In genomic region chr5:91384671-91385430, GRCh38 we compare ENCODE assay signal across 8 cellular contexts. TPM values are rescaled to one million over a fixed set of nuclear protein-coding genes. Genes with fewer than 3 reads are reported as not detected.
A peak's percentile ranks its signal among the peaks of the same experiment; 100 is the strongest.
DNase-seq lines count a peak whose midpoint lies in the region; TF ChIP-seq lines count a peak whose summit lies in the region.

No MANE protein-coding gene starts in this region.

- peak overlapping the region; percentile 85 for H3K4me3 Mint-ChIP-seq in chondrocyte (ENCODE audit: unreplicated experiment)

- H3K27ac ChIP-seq in SJSA1, result no peak overlapping the region
- peak overlapping the region; percentile 99 to 100 for H3K27ac ChIP-seq in liver (ENCODE audit: low read depth in 1 of 2, low read length in 2 of 2)
- H3K27ac ChIP-seq in suprapubic skin, result peak overlapping the region; percentile 99

- TF ChIP-seq RAD21 in liver (IDR thresholded peaks at IDR 0.05), result peak; percentile 100

- peak overlapping the region; percentile 98 for H3K27ac Mint-ChIP-seq in chondrocyte (ENCODE audit: unreplicated experiment)

- peak overlapping the region; percentile 96 to 100 for H3K9ac ChIP-seq in liver (ENCODE audit: low read depth in 1 of 2, low read length in 2 of 2)

- H3K9me3 ChIP-seq in SJSA1 (replicated peaks) (no peaks in the 10 kb centered on the region), liver (ENCODE audit: control insufficient read depth in 4 of 4, low read length in 3 of 4) (no peaks in the 10 kb centered on the region), suprapubic skin (no peaks in the 10 kb centered on the region)

- no peak for TF ChIP-seq EP300 in suprapubic skin (IDR thresholded peaks at IDR 0.05)

- peaks cover 9% of the 10 kb centered on the region for H3K4me1 ChIP-seq in SJSA1 (replicated peaks)
- H3K4me1 ChIP-seq in liver (ENCODE audit: control insufficient read depth in 4 of 4, insufficient read depth in 4 of 4, low read length in 3 of 4), result peaks cover 0 to 3% (median 0%) of the 10 kb centered on the region in 4 donors
- peaks cover 13% of the 10 kb centered on the region for H3K4me1 ChIP-seq in suprapubic skin

- H3K27me3 Mint-ChIP-seq in chondrocyte (ENCODE audit: low read depth), result no peaks in the 10 kb centered on the region

- H3K9me3 Mint-ChIP-seq in chondrocyte (ENCODE audit: low read depth), result no peaks in the 10 kb centered on the region

- H3K4me1 Mint-ChIP-seq in chondrocyte (ENCODE audit: low read depth), result peaks cover 21% of the 10 kb centered on the region

- 7% methylated on average over 6 of the region's 6 CpGs for WGBS in liver
- 11% methylated on average over 6 of the region's 6 CpGs for WGBS in suprapubic skin

- TF ChIP-seq POLR2A in suprapubic skin (IDR thresholded peaks at IDR 0.05), result no peak

- H3K4me3 ChIP-seq in SJSA1 (no peak overlapping the region), liver (ENCODE audit: low read depth in 1 of 3, low read length in 3 of 3) (peak overlapping the region; percentile 72 to 82 (median 80)), suprapubic skin (peak overlapping the region; percentile 80)

- DNase-seq in activated gamma-delta T cell treated with Interleukin-2 at 50 U/mL for 16 hours, result peak; percentile 15
- DNase-seq in activated gamma-delta T cell (lab: John Stamatoyannopoulos, UW), result no peak
- peak; percentile 89 for DNase-seq in HCEC 1CT
- peak; percentile 89 for DNase-seq in NCI-H1092 treated with DMSO at 0.1 percent for 48 hours (lab: John Stamatoyannopoulos, UW)
- peak; percentile 48 to 76 for DNase-seq in SJSA1 (ENCODE audit: low read depth in 1 of 2, low spot score in 2 of 2)
- no peak for DNase-seq in chondrocyte (ENCODE audit: low spot score)
- no peak for DNase-seq in suprapubic skin (ENCODE audit: low spot score in 2 of 2)

- TF ChIP-seq CTCF in chondrocyte (IDR thresholded peaks at IDR 0.05) (peak; percentile 100), liver (IDR thresholded peaks at IDR 0.05; ENCODE audit: low read depth, low read length, missing input control) (peak; percentile 100), suprapubic skin (IDR thresholded peaks at IDR 0.05) (peak; percentile 84 to 100)

- H3K27me3 ChIP-seq in SJSA1 (replicated peaks), result no peaks in the 10 kb centered on the region
- no peaks in the 10 kb centered on the region for H3K27me3 ChIP-seq in liver (ENCODE audit: control insufficient read depth in 4 of 4, insufficient read depth in 4 of 4, low read length in 3 of 4)
- no peaks in the 10 kb centered on the region for H3K27me3 ChIP-seq in suprapubic skin

- H3K36me3 ChIP-seq in SJSA1, result peaks cover 8% of the 10 kb centered on the region
- no peaks in the 10 kb centered on the region for H3K36me3 ChIP-seq in liver (ENCODE audit: control insufficient read depth in 4 of 4, insufficient read depth in 3 of 4, low read depth in 1 of 4, low read length in 3 of 4)
- no peaks in the 10 kb centered on the region for H3K36me3 ChIP-seq in suprapubic skin

- H3K36me3 Mint-ChIP-seq in chondrocyte (ENCODE audit: low read depth), result no peaks in the 10 kb centered on the region

TF ChIP-seq in liver, 16 proteins besides CTCF, POLR2A, EP300 and RAD21:
- TF ChIP-seq JUND (IDR thresholded peaks at IDR 0.05) (peak in 1 of 2 donors; percentile 15), EGR1 (IDR thresholded peaks at IDR 0.05; ENCODE audit: low read depth in 2 of 2) (peak in 1 of 2 donors; percentile 26), HNF4A (conservative IDR thresholded peaks at IDR 0.05) (peak in 1 of 2 donors; percentile 19), FOXA1 (IDR thresholded peaks at IDR 0.05) (no peak), SP1 (IDR thresholded peaks at IDR 0.05) (peak; percentile 35), GABPA (IDR thresholded peaks at IDR 0.05 in 1 of 2, conservative IDR thresholded peaks at IDR 0.05 in 1 of 2) (no peak), RXRA (IDR thresholded peaks at IDR 0.05) (peak; percentile 41 to 46)
- TF ChIP-seq, protein P1, sequence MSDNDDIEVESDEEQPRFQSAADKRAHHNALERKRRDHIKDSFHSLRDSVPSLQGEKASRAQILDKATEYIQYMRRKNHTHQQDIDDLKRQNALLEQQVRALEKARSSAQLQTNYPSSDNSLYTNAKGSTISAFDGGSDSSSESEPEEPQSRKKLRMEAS (IDR thresholded peaks at IDR 0.05), result no peak
- TF ChIP-seq, protein P2, sequence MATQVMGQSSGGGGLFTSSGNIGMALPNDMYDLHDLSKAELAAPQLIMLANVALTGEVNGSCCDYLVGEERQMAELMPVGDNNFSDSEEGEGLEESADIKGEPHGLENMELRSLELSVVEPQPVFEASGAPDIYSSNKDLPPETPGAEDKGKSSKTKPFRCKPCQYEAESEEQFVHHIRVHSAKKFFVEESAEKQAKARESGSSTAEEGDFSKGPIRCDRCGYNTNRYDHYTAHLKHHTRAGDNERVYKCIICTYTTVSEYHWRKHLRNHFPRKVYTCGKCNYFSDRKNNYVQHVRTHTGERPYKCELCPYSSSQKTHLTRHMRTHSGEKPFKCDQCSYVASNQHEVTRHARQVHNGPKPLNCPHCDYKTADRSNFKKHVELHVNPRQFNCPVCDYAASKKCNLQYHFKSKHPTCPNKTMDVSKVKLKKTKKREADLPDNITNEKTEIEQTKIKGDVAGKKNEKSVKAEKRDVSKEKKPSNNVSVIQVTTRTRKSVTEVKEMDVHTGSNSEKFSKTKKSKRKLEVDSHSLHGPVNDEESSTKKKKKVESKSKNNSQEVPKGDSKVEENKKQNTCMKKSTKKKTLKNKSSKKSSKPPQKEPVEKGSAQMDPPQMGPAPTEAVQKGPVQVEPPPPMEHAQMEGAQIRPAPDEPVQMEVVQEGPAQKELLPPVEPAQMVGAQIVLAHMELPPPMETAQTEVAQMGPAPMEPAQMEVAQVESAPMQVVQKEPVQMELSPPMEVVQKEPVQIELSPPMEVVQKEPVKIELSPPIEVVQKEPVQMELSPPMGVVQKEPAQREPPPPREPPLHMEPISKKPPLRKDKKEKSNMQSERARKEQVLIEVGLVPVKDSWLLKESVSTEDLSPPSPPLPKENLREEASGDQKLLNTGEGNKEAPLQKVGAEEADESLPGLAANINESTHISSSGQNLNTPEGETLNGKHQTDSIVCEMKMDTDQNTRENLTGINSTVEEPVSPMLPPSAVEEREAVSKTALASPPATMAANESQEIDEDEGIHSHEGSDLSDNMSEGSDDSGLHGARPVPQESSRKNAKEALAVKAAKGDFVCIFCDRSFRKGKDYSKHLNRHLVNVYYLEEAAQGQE (IDR thresholded peaks at IDR 0.05), result peak; percentile 36
TF ChIP-seq in liver: peak in this region for 6.

RNA-seq across cellular contexts. Expression of gene ARRDC3, which starts 1.7 kb away (rescaled TPM):
- total RNA-seq in SJSA1 (2014; rRNA removed; shearing (Covaris generic)), result 22.2 and 25.1 TPM in 2 replicates
- total RNA-seq in chondrocyte (23.4 to 29.1 TPM (median 27.6 TPM) in 3 replicates), liver (10 to 100 TPM; 33.3 to 34.7 TPM), suprapubic skin (10 to 100 TPM; 30.1 to 84.4 (median 49.6) TPM)
- 10 to 100 TPM in 1 of 2 donors, 1 to 10 TPM in 1; 8.8 to 70.4 TPM for polyA plus RNA-seq in liver

Comparison
In these comparisons a context has a peak if more than half of its experiments do, and no peak if none do; other contexts are left out.
1. DNase-seq: peak in activated gamma-delta T cell treated with Interleukin-2 at 50 U/mL for 16 hours (single experiment), HCEC 1CT (single experiment), NCI-H1092 treated with DMSO at 0.1 percent for 48 hours (single experiment) and SJSA1 (2 of 2); none in activated gamma-delta T cell (single experiment), chondrocyte (single experiment) and suprapubic skin (0 of 2).
2. Peak in every context shown above with its lines, with median percentiles within 50 percentile points of each other: CTCF ChIP-seq.